Comparison of ENCODE assay signal across 26 cellular contexts in genomic region chr2:83067947-83068346, GRCh38.
A peak's percentile ranks its signal among the peaks of the same experiment; 100 is the strongest.
DNase-seq lines count a peak whose midpoint lies in the region; ATAC-seq, FAIRE-seq and TF ChIP-seq lines count a peak whose summit lies in the region.
"Had no signal": no experiment of that assay in that cellular context is flagged by ENCODE, and none has a peak within 500 bp of the region (broad histone marks: within the 10 kb centered on the region; RNA-seq: fewer than 3 reads in every experiment).

No MANE protein-coding gene starts in this region.

- H3K4me1 ChIP-seq in HepG2 (ENCODE audit: insufficient read depth, low read length) (peaks cover 55% of the 10 kb centered on the region), transverse colon (peaks cover 0 to 40% (median 9%) of the 10 kb centered on the region in 4 donors), PC-3 (ENCODE audit: insufficient read depth, low read length) (peaks cover 14% of the 10 kb centered on the region; the same call in 1 of the 2 replicates)
- H3K4me1 ChIP-seq: spleen, uterus had no signal

- no peaks in the 10 kb centered on the region for H3K9me2 ChIP-seq in PC-3 (replicated peaks; ENCODE audit: low read length)

- 0% methylated on average over 1 of the region's 1 CpG for WGBS in HepG2 (ENCODE audit: low lambda C conversion rate)
- 0 to 18% methylated on average over 1 of the region's 1 CpG for WGBS in transverse colon (ENCODE audit: low coverage in 1 of 2), 2 donors

- H3K36me3 ChIP-seq in HepG2 (replicated peaks in 1 of 2; ENCODE audit: control insufficient read depth in 1 of 2, insufficient read depth in 2 of 2, low read length in 2 of 2) (no peaks in the 10 kb centered on the region), transverse colon (no peaks in the 10 kb centered on the region), PC-3 (ENCODE audit: low read depth, low read length) (no peaks in the 10 kb centered on the region)
- H3K36me3 ChIP-seq: gastroesophageal sphincter, spleen, uterus had no signal

- H3K9ac ChIP-seq in HepG2 (ENCODE audit: insufficient read depth, low read depth, low read length) (no peak overlapping the region), PC-3 (ENCODE audit: low read length) (no peak overlapping the region)

- peak overlapping the region; percentile 51 for H3K27ac ChIP-seq in HepG2 (ENCODE audit: extremely low read length, insufficient read depth, low read length)
- peak overlapping the region; percentile 43 to 59 (median 46) for H3K27ac ChIP-seq in transverse colon
- no peak overlapping the region for H3K27ac ChIP-seq in PC-3 (ENCODE audit: low read length)
- H3K27ac ChIP-seq: gastroesophageal sphincter, spleen, uterus had no signal

- DNase-seq in HuH-7 (ENCODE audit: low spot score) (peak; percentile 47), HepG2 (ENCODE audit: low spot score) (peak; percentile 79), transverse colon (no peak), PC-3 (no peak), NCI-H2196 treated with DMSO at 0.1 percent for 48 hours (lab: John Stamatoyannopoulos, UW; ENCODE audit: unreplicated experiment) (no peak), NCI-H2227 (lab: John Stamatoyannopoulos, UW; ENCODE audit: unreplicated experiment) (no peak)
- DNase-seq: activated CD4-positive, alpha-beta T cell treated with anti-CD3 and anti-CD28 coated beads for 4 hours; activated naive CD4-positive, alpha-beta T cell treated with Interleukin-2 at 50 U/mL for 16 hours; activated T-cell treated with anti-CD3 and anti-CD28 coated beads, Interleukin-2, amount 50 U/mL, for 4 hours; effector memory CD8-positive, alpha-beta T cell; islet precursor cell; MM.1S; natural killer cell; NCI-H1417 treated with DMSO at 0.1 percent for 48 hours; NCI-H2107; NCI-H526; RPMI8226; spleen; stimulated activated CD4-positive, alpha-beta T cell treated with anti-CD3 and anti-CD28 coated beads, Interleukin-4, amount 100 ng/mL, for 1 hour; stimulated activated naive B cell treated with anti-CD40 and anti-IgM and Interleukin-4, amounts not matched to agents 10 μg/mL and 1 μg/mL and 100 μg/mL, for 72 hours; T-helper 17 cell; uterus had no signal

- intact Hi-C loops in HepG2 (cut with micrococcal nuclease; ENCODE audit: unreplicated experiment) = no loop called here
- intact Hi-C loops in transverse colon (cut with DNase I; ENCODE audit: low total_unique reads) = no loop called here
- intact Hi-C loops in PC-3 (cut with micrococcal nuclease) = no loop called here

- TF ChIP-seq POLR2A in HepG2 (IDR thresholded peaks at IDR 0.05; ENCODE audit: insufficient read depth in 1 of 2, low read depth in 2 of 2, low read length in 2 of 2) (no peak), transverse colon (IDR thresholded peaks at IDR 0.05) (no peak)

- in situ Hi-C loops in HepG2 (cut with HindIII; ENCODE audit: extremely low pct_ligation_motif_present, low pct_unique_long_range_greater_than_20kb) (no loop called here), transverse colon (cut with MboI; ENCODE audit: low pct_ligation_motif_present in 1 of 4, low pct_unique_long_range_greater_than_20kb in 1 of 4, low sequenced_read_pairs in 3 of 4) (no loop called here)

- no peaks in the 10 kb centered on the region for H3K27me3 ChIP-seq in HepG2 (ENCODE audit: control insufficient read depth in 1 of 2, insufficient read depth in 2 of 2, low read length in 2 of 2)
- H3K27me3 ChIP-seq in transverse colon = no peaks in the 10 kb centered on the region
- no peaks in the 10 kb centered on the region for H3K27me3 ChIP-seq in PC-3 (ENCODE audit: low read length)
- H3K27me3 ChIP-seq: gastroesophageal sphincter, spleen, uterus had no signal

- POLR2A ChIA-PET in HepG2 (lab: Yijun Ruan, JAX) (interaction anchor here (0.8 to 2.7 kb wide), 2 partner anchors 10 to 1232 kb away, joined by 3 to 11 read pairs; no protein-coding TSS in a partner anchor), PC-3 (lab: Charles Lee; ENCODE audit: unreplicated experiment) (no interaction called here)

- peak; percentile 95 for ATAC-seq in HepG2
- no peak for ATAC-seq in PC-3
- ATAC-seq: activated T-cell treated with anti-CD3 and anti-CD28 coated beads, Interleukin-2, amount 50 U/mL, for 4 hours; effector memory CD8-positive, alpha-beta T cell; esophagus mucosa; gastroesophageal sphincter; K562; natural killer cell; stimulated activated naive B cell treated with anti-CD40 and anti-IgM and Interleukin-4, amounts not matched to agents 10 μg/mL and 1 μg/mL and 100 μg/mL, for 72 hours; T-helper 17 cell had no signal

- H3K9me3 ChIP-seq in HepG2 (ENCODE audit: low read length) = peaks cover 70% of the 10 kb centered on the region
- no peaks in the 10 kb centered on the region for H3K9me3 ChIP-seq in transverse colon
- no peaks in the 10 kb centered on the region for H3K9me3 ChIP-seq in PC-3 (ENCODE audit: low read length)
- H3K9me3 ChIP-seq: gastroesophageal sphincter, uterus had no signal

- CTCF ChIA-PET in HepG2 (lab: Yijun Ruan, JAX; ENCODE audit: low intra/inter-chr PET ratio, low total read pairs) (no interaction called here), PC-3 (lab: Charles Lee) (no interaction called here)

- no peaks in the 10 kb centered on the region for H3F3A ChIP-seq in PC-3 (ENCODE audit: low read length, unreplicated experiment)

- FAIRE-seq in colon (lab: Jason Lieb, UNC) = peak; percentile 57
- no peak for FAIRE-seq in HepG2 (lab: Jason Lieb, UNC)
- FAIRE-seq: K562 had no signal

- peak in 1 of 2 experiments; percentile 80; a peak in 2 of 4 replicates for TF ChIP-seq EP300 in HepG2 (IDR thresholded peaks at IDR 0.05; ENCODE audit: low read depth in 2 of 2, low read length in 2 of 2)
- no peak for TF ChIP-seq EP300 in HepG2 (CRISPR knock-in tag; IDR thresholded peaks at IDR 0.05; ENCODE audit: borderline replicate concordance)
- no peak for TF ChIP-seq EP300 in transverse colon (IDR thresholded peaks at IDR 0.05; ENCODE audit: low read depth)

- H3K4me3 ChIP-seq in HepG2 (replicated peaks in 1 of 3; ENCODE audit: insufficient read depth in 1 of 3, low read depth in 2 of 3, low read length in 3 of 3) = no peak overlapping the region
- no peak overlapping the region for H3K4me3 ChIP-seq in transverse colon
- no peak overlapping the region for H3K4me3 ChIP-seq in PC-3 (ENCODE audit: low read length)
- H3K4me3 ChIP-seq: gastroesophageal sphincter, K562, spleen, uterus had no signal

- no peak overlapping the region for H2AFZ ChIP-seq in HepG2 (ENCODE audit: low read length)
- H2AFZ ChIP-seq in PC-3 (ENCODE audit: low read length) = no peak overlapping the region

- BruUV-seq in HepG2 (replicated peaks; lab: Mats Ljungman, UMichigan) = no TSS peak
- no TSS peak for BruUV-seq in PC-3 (replicated peaks; lab: Mats Ljungman, UMichigan)

- H3K4me2 ChIP-seq in HepG2 (ENCODE audit: low read depth, low read length) (0 out of 2 replicates have a peak overlapping the region, but pooled peaks have one; percentile 3), PC-3 (ENCODE audit: low read length) (no peak overlapping the region)

- H3K79me2 ChIP-seq in HepG2 (ENCODE audit: insufficient read depth, low read length) = no peaks in the 10 kb centered on the region
- no peaks in the 10 kb centered on the region for H3K79me2 ChIP-seq in PC-3 (ENCODE audit: low read length)

- H4K20me1 ChIP-seq in HepG2 (ENCODE audit: insufficient read depth, low read length) (no peaks in the 10 kb centered on the region), PC-3 (ENCODE audit: low read length) (no peaks in the 10 kb centered on the region)

- no peak for TF ChIP-seq RAD21 in HepG2 (CRISPR knock-in tag; IDR thresholded peaks at IDR 0.05)

- TF ChIP-seq CTCF in HepG2 (CRISPR knock-in tag; IDR thresholded peaks at IDR 0.05) = no peak
- no peak for TF ChIP-seq CTCF in transverse colon (IDR thresholded peaks at IDR 0.05)
- no peak for TF ChIP-seq CTCF in PC-3 (conservative IDR thresholded peaks at IDR 0.05; ENCODE audit: low read depth, low read length)

TF ChIP-seq in HepG2, 621 proteins besides CTCF, POLR2A, EP300 and RAD21 (continues in another document):
- TF ChIP-seq MTERF4 (CRISPR knock-in tag; IDR thresholded peaks at IDR 0.05) = no peak
- TF ChIP-seq POGZ (CRISPR knock-in tag; IDR thresholded peaks at IDR 0.05) = peak; percentile 59
- TF ChIP-seq SOX5 (CRISPR knock-in tag; IDR thresholded peaks at IDR 0.05; ENCODE audit: borderline replicate concordance) = peak; percentile 44; the same call in 1 of the 2 replicates
- TF ChIP-seq ARID5B (CRISPR knock-in tag; IDR thresholded peaks at IDR 0.05) = peak; percentile 82

Comparison
In these comparisons a context has a peak if more than half of its experiments do, and no peak if none do; other contexts are left out.
1. DNase-seq: peak in HuH-7 (single experiment) and HepG2 (single experiment); none in transverse colon (single experiment), PC-3 (single experiment), NCI-H2196 treated with DMSO at 0.1 percent for 48 hours (single experiment) and NCI-H2227 (single experiment).